11 cellular contexts compared by ENCODE assay signal in genomic region chr19:2345794-2346663, GRCh38. TPM values are rescaled to one million over a fixed set of nuclear protein-coding genes. Genes with fewer than 3 reads are reported as not detected.
DNase-seq lines count a peak whose midpoint lies in the region; ATAC-seq lines count a peak whose summit lies in the region.
"Had no signal": no experiment of that assay in that cellular context is flagged by ENCODE, and none has a peak within 500 bp of the region (broad histone marks: within the 10 kb centered on the region; RNA-seq: fewer than 3 reads in every experiment).

No MANE protein-coding gene starts in this region.

- H3K27me3 ChIP-seq in neuronal stem cell (ENCODE audit: control insufficient read depth in 3 of 3, insufficient read depth in 3 of 3, low read depth in 1 of 3, low read length in 3 of 3), result no peaks in the 10 kb centered on the region
- H3K27me3 ChIP-seq: SJCRH30 had no signal

- DNase-seq in Right ventricle myocardium inferior (ENCODE audit: missing footprints) (peak; percentile 72), cardiac septum (ENCODE audit: low spot score) (no peak), SHP77 treated with DMSO at 0.1 percent for 48 hours (lab: John Stamatoyannopoulos, UW) (peak; percentile 57), left ventricle myocardium superior (peak; percentile 74), CD1c-positive myeloid dendritic cell (ENCODE audit: extremely low spot score) (no peak), COLO829 (ENCODE audit: low spot score) (no peak), neuronal stem cell (ENCODE audit: low spot score) (no peak)
- DNase-seq: SJCRH30; stimulated activated CD4-positive, alpha-beta T cell treated with anti-CD3 and anti-CD28 coated beads, Interleukin-2, amount 100 ng/mL, for 24 hours had no signal

- no peak overlapping the region for H2BK5ac ChIP-seq in neuronal stem cell (ENCODE audit: low read length)

- no peak overlapping the region for H3K4me3 ChIP-seq in neuronal stem cell (ENCODE audit: low read length in 2 of 2)
- H3K4me3 ChIP-seq: SJCRH30, thoracic aorta had no signal

- H2AFZ ChIP-seq in neuronal stem cell (ENCODE audit: low read length), result no peak overlapping the region

- no peak overlapping the region for H3K27ac ChIP-seq in neuronal stem cell (replicated peaks; ENCODE audit: low read length)
- H3K27ac ChIP-seq: SJCRH30, thoracic aorta had no signal

- H4K8ac ChIP-seq in neuronal stem cell (ENCODE audit: low read depth, low read length), result no peak overlapping the region

- WGBS in neuronal stem cell (ENCODE audit: extremely low coverage in 2 of 2, insufficient read length in 2 of 2, insufficient replicate concordance in 1 of 2), 2 donors, result no CpG with 5 or more reads among the region's 25 CpGs

- no peak overlapping the region for H2AK5ac ChIP-seq in neuronal stem cell (ENCODE audit: low read depth, low read length)

- H3K4me1 ChIP-seq in neuronal stem cell (ENCODE audit: control insufficient read depth in 2 of 2, insufficient read depth in 1 of 2, low read depth in 1 of 2, low read length in 2 of 2), result no peaks in the 10 kb centered on the region
- H3K4me1 ChIP-seq: SJCRH30 had no signal

- no peak overlapping the region for H3K18ac ChIP-seq in neuronal stem cell (ENCODE audit: low read length)

- no peak overlapping the region for H2BK15ac ChIP-seq in neuronal stem cell (ENCODE audit: low read length)

- no peak overlapping the region for H2BK12ac ChIP-seq in neuronal stem cell (ENCODE audit: low read length)

- H3K79me1 ChIP-seq in neuronal stem cell (ENCODE audit: low read depth, low read length), result peaks cover 5% of the 10 kb centered on the region

- H3K4ac ChIP-seq in neuronal stem cell (ENCODE audit: low read length), result no peak overlapping the region

- H3K9ac ChIP-seq in neuronal stem cell (ENCODE audit: low read depth, low read length, poor library complexity), result no peak overlapping the region

- H3K14ac ChIP-seq in neuronal stem cell (ENCODE audit: low read length), result no peak overlapping the region

- no peak overlapping the region for H4K91ac ChIP-seq in neuronal stem cell (ENCODE audit: low read depth, low read length, poor library complexity)

- no peak overlapping the region for H3K23ac ChIP-seq in neuronal stem cell (ENCODE audit: low read depth, low read length, poor library complexity)

- H3K4me2 ChIP-seq in neuronal stem cell (ENCODE audit: insufficient read depth, low read length, poor library complexity, severe bottlenecking), result no peak overlapping the region

- intact Hi-C loops in Right ventricle myocardium inferior (cut with DNase I), result no loop called here
- intact Hi-C loops in cardiac septum (cut with DNase I), result no loop called here
- intact Hi-C loops in left ventricle myocardium superior (cut with micrococcal nuclease), result no loop called here

- H3K9me3 ChIP-seq in neuronal stem cell (replicated peaks in 1 of 2; ENCODE audit: control insufficient read depth in 2 of 2, insufficient read depth in 1 of 2, low read depth in 1 of 2, low read length in 2 of 2), result no peaks in the 10 kb centered on the region
- H3K9me3 ChIP-seq: SJCRH30, thoracic aorta had no signal

- ATAC-seq in Right ventricle myocardium inferior (peak; percentile 48), left ventricle myocardium superior (peak; percentile 63), GM21367 (IDR thresholded peaks at IDR 0.05; ENCODE audit: unreplicated experiment) (no peak)

- H3K36me3 ChIP-seq in neuronal stem cell (replicated peaks in 1 of 2; ENCODE audit: control insufficient read depth in 2 of 2, insufficient read depth in 2 of 2, low read length in 2 of 2), result peaks cover 17 to 52% of the 10 kb centered on the region in 2 donors
- H3K36me3 ChIP-seq: SJCRH30 had no signal

- no peak overlapping the region for H2BK120ac ChIP-seq in neuronal stem cell (ENCODE audit: low read depth, low read length)

RNA-seq across cellular contexts. Expression of gene TMPRSS9, which starts 14.0 kb away (rescaled TPM):
- not detected for total RNA-seq in Right ventricle myocardium inferior
- total RNA-seq in cardiac septum, result not detected
- not detected for total RNA-seq in left ventricle myocardium superior
- 0.04 TPM for polyA plus RNA-seq in neuronal stem cell (2013, experiment 1 of 2)
- 0.03 TPM for polyA plus RNA-seq in neuronal stem cell (2013, experiment 2 of 2)

RNA-seq across cellular contexts. Expression of gene SPPL2B, which starts 17.5 kb away (rescaled TPM):
- total RNA-seq in Right ventricle myocardium inferior (24.9 TPM), cardiac septum (27.4 TPM), left ventricle myocardium superior (25.9 TPM)
- 32.8 TPM for polyA plus RNA-seq in neuronal stem cell (2013, experiment 1 of 2)
- 31.5 TPM for polyA plus RNA-seq in neuronal stem cell (2013, experiment 2 of 2)

RNA-seq across cellular contexts. Expression of gene LSM7, which starts 17.6 kb away (rescaled TPM):
- 46.7 TPM for total RNA-seq in Right ventricle myocardium inferior
- total RNA-seq in cardiac septum, result 42.7 TPM
- 43.8 TPM for total RNA-seq in left ventricle myocardium superior
- polyA plus RNA-seq in neuronal stem cell (2013, experiment 1 of 2), result 368 TPM
- polyA plus RNA-seq in neuronal stem cell (2013, experiment 2 of 2), result 371 TPM

RNA-seq across cellular contexts. Expression of gene LINGO3, which starts 38.1 kb away (rescaled TPM):
- total RNA-seq in Right ventricle myocardium inferior (not detected), cardiac septum (not detected), left ventricle myocardium superior (not detected)
- polyA plus RNA-seq in neuronal stem cell (2013, experiment 1 of 2), result 0.99 TPM
- polyA plus RNA-seq in neuronal stem cell (2013, experiment 2 of 2), result 1.1 TPM
- total RNA-seq: SJCRH30 had no signal

Comparison
In these comparisons a context has a peak if more than half of its experiments do, and no peak if none do; other contexts are left out.
1. DNase-seq: peak in Right ventricle myocardium inferior (single experiment), SHP77 treated with DMSO at 0.1 percent for 48 hours (single experiment) and left ventricle myocardium superior (single experiment); none in cardiac septum (single experiment), CD1c-positive myeloid dendritic cell (single experiment), COLO829 (single experiment) and neuronal stem cell (single experiment).